In genomic region chr16:80167657-80168056, GRCh38 we compare ENCODE assay signal across 18 cellular contexts.
A peak's percentile ranks its signal among the peaks of the same experiment; 100 is the strongest.
DNase-seq lines count a peak whose midpoint lies in the region; ATAC-seq and TF ChIP-seq lines count a peak whose summit lies in the region.
"Had no signal": no experiment of that assay in that cellular context is flagged by ENCODE, and none has a peak within 500 bp of the region (broad histone marks: within the 10 kb centered on the region; RNA-seq: fewer than 3 reads in every experiment).

No MANE protein-coding gene starts in this region.

- WGBS in ovary, 3 donors, result 82 to 87% (median 86%) methylated on average over 5 of the region's 5 CpGs

- DNase-seq in A172 (ENCODE audit: low spot score) (peak; percentile 77), HT-29 (ENCODE audit: low spot score) (peak; percentile 27), NCI-H345 (lab: John Stamatoyannopoulos, UW) (peak; percentile 75), activated gamma-delta T cell treated with Interleukin-2 at 50 U/mL for 16 hours (no peak), ovary (no peak), T-helper 9 cell (no peak)
- DNase-seq: activated CD4-positive, alpha-beta T cell treated with anti-CD3 and anti-CD28 coated beads, Interleukin-2, amount 10 ng/mL, durations not matched to agents 24 days and 14 days; activated naive CD4-positive, alpha-beta T cell treated with anti-CD3 and anti-CD28 coated beads, Interleukin-2, amount 50 U/mL, for 16 hours; brain microvascular endothelial cell; CD8-positive, alpha-beta T cell; left lung; stimulated activated naive B cell treated with anti-CD40 and anti-IgM and Interleukin-4, amounts not matched to agents 10 μg/mL and 1 μg/mL and 100 μg/mL, for 72 hours; T-helper 17 cell; trophoblast cell had no signal

- no peaks in the 10 kb centered on the region for H3K36me3 ChIP-seq in ovary
- H3K36me3 ChIP-seq: brain microvascular endothelial cell, left lung had no signal

- intact Hi-C loops in ovary (cut with DNase I), result no loop called here

- ATAC-seq in esophagus mucosa (peak; percentile 98), GM19455 (IDR thresholded peaks at IDR 0.05; ENCODE audit: unreplicated experiment) (no peak)
- ATAC-seq: CD8-positive, alpha-beta T cell; HepG2; left lung; Right ventricle myocardium inferior; stimulated activated naive B cell treated with anti-CD40 and anti-IgM and Interleukin-4, amounts not matched to agents 10 μg/mL and 1 μg/mL and 100 μg/mL, for 72 hours; T-helper 17 cell had no signal

- TF ChIP-seq POLR2A in ovary (IDR thresholded peaks at IDR 0.05), result no peak

- H3K4me1 ChIP-seq in ovary (ENCODE audit: insufficient read depth), result no peaks in the 10 kb centered on the region
- H3K4me1 ChIP-seq: left lung had no signal

- H3K27ac ChIP-seq in ovary, result no peak overlapping the region
- H3K27ac ChIP-seq: brain microvascular endothelial cell, left lung had no signal

- TF ChIP-seq EP300 in ovary (IDR thresholded peaks at IDR 0.05), result no peak

- TF ChIP-seq CTCF in ovary (IDR thresholded peaks at IDR 0.05), result no peak

- no peak overlapping the region for H3K4me3 ChIP-seq in ovary
- H3K4me3 ChIP-seq: left lung had no signal

- no peaks in the 10 kb centered on the region for H3K9me3 ChIP-seq in ovary
- H3K9me3 ChIP-seq: left lung had no signal

- no peaks in the 10 kb centered on the region for H3K27me3 ChIP-seq in ovary
- H3K27me3 ChIP-seq: brain microvascular endothelial cell, left lung had no signal

Comparison
In these comparisons a context has a peak if more than half of its experiments do, and no peak if none do; other contexts are left out.
1. DNase-seq: peak in A172 (single experiment), HT-29 (single experiment) and NCI-H345 (single experiment); none in activated gamma-delta T cell treated with Interleukin-2 at 50 U/mL for 16 hours (single experiment), ovary (0 of 5) and T-helper 9 cell (single experiment).